In genomic region chr3:30456263-30456662, GRCh38 we compare ENCODE assay signal across 13 cellular contexts.
DNase-seq lines count a peak whose midpoint lies in the region; ATAC-seq, FAIRE-seq and TF ChIP-seq lines count a peak whose summit lies in the region.
"Had no signal": no experiment of that assay in that cellular context is flagged by ENCODE, and none has a peak within 500 bp of the region (broad histone marks: within the 10 kb centered on the region; RNA-seq: fewer than 3 reads in every experiment).

No MANE protein-coding gene starts in this region.

- H4K20me1 ChIP-seq in Loucy (ENCODE audit: insufficient read depth, low read length, poor library complexity, severe bottlenecking), result no peaks in the 10 kb centered on the region

- H3K4me2 ChIP-seq in A549 (no peak overlapping the region), Loucy (ENCODE audit: low read depth, low read length, poor library complexity, severe bottlenecking) (peak overlapping the region; percentile 28)
- H3K4me2 ChIP-seq: PC-9 had no signal

- CTCF ChIA-PET in A549 (lab: Yijun Ruan, JAX), result interaction anchor here (0.5 to 1.3 kb wide), 3 partner anchors 19 to 1094 kb away, joined by 3 read pairs; no protein-coding TSS in a partner anchor

- peak; percentile 43 for FAIRE-seq in A549 (lab: Jason Lieb, UNC)
- FAIRE-seq: K562 had no signal

- H3K9me3 ChIP-seq in A549, result no peaks in the 10 kb centered on the region; the same call in 2 of the 3 replicates
- H3K9me3 ChIP-seq in Loucy (ENCODE audit: insufficient read depth, low read depth, low read length), result peaks cover 4% of the 10 kb centered on the region; the same call in 1 of the 2 replicates
- H3K9me3 ChIP-seq in muscle layer of duodenum (ENCODE audit: control insufficient read depth in 1 of 2, low read length in 2 of 2), result no peaks in the 10 kb centered on the region
- no peaks in the 10 kb centered on the region for H3K9me3 ChIP-seq in thymus (ENCODE audit: control insufficient read depth)

- WGBS in A549 (ENCODE audit: missing lambda C conversion rate), result 92% methylated on average over 2 of the region's 2 CpGs
- WGBS in thymus, result 87% methylated on average over 2 of the region's 2 CpGs

- H3K79me2 ChIP-seq in Loucy (ENCODE audit: insufficient read depth, low read length), result no peaks in the 10 kb centered on the region

- no peak overlapping the region for H3K9ac ChIP-seq in Loucy (ENCODE audit: low read depth, low read length, poor library complexity, severe bottlenecking)
- H3K9ac ChIP-seq: GM23248 had no signal

- ATAC-seq in A549 (no peak), HG03439 (IDR thresholded peaks at IDR 0.05; ENCODE audit: unreplicated experiment) (no peak)
- ATAC-seq: HCT116, K562 had no signal

- TF ChIP-seq EP300 in A549 (IDR thresholded peaks at IDR 0.05), result no peak

- H3K4me1 ChIP-seq in A549 (no peaks in the 10 kb centered on the region), Loucy (ENCODE audit: insufficient read depth, low read length, poor library complexity, severe bottlenecking) (peaks cover 9% of the 10 kb centered on the region), muscle layer of duodenum (ENCODE audit: control insufficient read depth in 1 of 2, insufficient read depth in 2 of 2, low read length in 2 of 2) (peaks cover 0 to 4% of the 10 kb centered on the region in 2 donors), thymus (ENCODE audit: control insufficient read depth, insufficient read depth, low read length) (no peaks in the 10 kb centered on the region)

- no peaks in the 10 kb centered on the region for H3F3A ChIP-seq in Loucy (ENCODE audit: low read depth)

- no peak for TF ChIP-seq RAD21 in A549 (conservative IDR thresholded peaks at IDR 0.05 in 1 of 2, IDR thresholded peaks at IDR 0.05 in 1 of 2)

- no peak for TF ChIP-seq CTCF in A549 (IDR thresholded peaks at IDR 0.05)
- no peak for TF ChIP-seq CTCF in Loucy (conservative IDR thresholded peaks at IDR 0.05; ENCODE audit: low read length)

- POLR2A ChIA-PET in A549 (lab: Yijun Ruan, JAX), result no interaction called here

- H3K27me3 ChIP-seq in Loucy (ENCODE audit: insufficient read depth, low read length, poor library complexity, severe bottlenecking), result no peaks in the 10 kb centered on the region
- H3K27me3 ChIP-seq in muscle layer of duodenum (ENCODE audit: low read depth, low read length), result no peaks in the 10 kb centered on the region
- no peaks in the 10 kb centered on the region for H3K27me3 ChIP-seq in thymus (ENCODE audit: control insufficient read depth, insufficient read depth)

- no peaks in the 10 kb centered on the region for H3K36me3 ChIP-seq in Loucy (ENCODE audit: insufficient read depth, low read length)
- H3K36me3 ChIP-seq in muscle layer of duodenum (ENCODE audit: control insufficient read depth in 1 of 2, insufficient read depth in 2 of 2, low read length in 2 of 2), result no peaks in the 10 kb centered on the region
- no peaks in the 10 kb centered on the region for H3K36me3 ChIP-seq in thymus (ENCODE audit: control insufficient read depth, insufficient read depth)

- no peaks in the 10 kb centered on the region for H3K9me2 ChIP-seq in Loucy (replicated peaks; ENCODE audit: low read depth, low read length)

- no peak overlapping the region for H2AFZ ChIP-seq in Loucy (ENCODE audit: low read length)
- H2AFZ ChIP-seq: GM23248, PC-9 had no signal

- H3K4me3 ChIP-seq in A549 (no peak overlapping the region), Loucy (ENCODE audit: low read length, poor library complexity, severe bottlenecking) (no peak overlapping the region), muscle layer of duodenum (ENCODE audit: low read depth in 1 of 2, low read length in 2 of 2) (no peak overlapping the region), thymus (ENCODE audit: low read length) (no peak overlapping the region)
- H3K4me3 ChIP-seq: GM23248, K562, PC-9 had no signal

- DNase-seq in A549 (ENCODE audit: low read depth in 1 of 2, low spot score in 1 of 2) (no peak), KG1 (lab: John Stamatoyannopoulos, UW) (no peak), MV-4-11 (lab: John Stamatoyannopoulos, UW) (no peak)
- DNase-seq: NCI-H1092 treated with DMSO at 0.1 percent for 48 hours, NCI-H1694 treated with DMSO at 0.1 percent for 48 hours, PC-9 had no signal

- no peak for TF ChIP-seq POLR2A in A549 (IDR thresholded peaks at IDR 0.05; ENCODE audit: low read length)

- H3K27ac ChIP-seq in A549 (no peak overlapping the region), muscle layer of duodenum (ENCODE audit: low read length) (peak overlapping the region; percentile 67), thymus (ENCODE audit: low read depth) (peak overlapping the region; percentile 27)
- H3K27ac ChIP-seq: GM23248, PC-9 had no signal

TF ChIP-seq in A549, 52 proteins besides CTCF, POLR2A, EP300 and RAD21:
- TF ChIP-seq MAX (IDR thresholded peaks at IDR 0.05) (no peak), RARB (CRISPR knock-in tag; IDR thresholded peaks at IDR 0.05) (no peak), CEBPB (IDR thresholded peaks at IDR 0.05) (no peak), EHF (CRISPR knock-in tag; IDR thresholded peaks at IDR 0.05) (no peak), REST (IDR thresholded peaks at IDR 0.05) (no peak)

Comparison
In these comparisons a context has a peak if more than half of its experiments do, and no peak if none do; other contexts are left out.
1. H3K27ac ChIP-seq: peak in muscle layer of duodenum (single experiment) and thymus (single experiment); none in A549 (0 of 2).